In genomic region chr6:11766589-11767450, GRCh38 we compare ENCODE assay signal across 11 cellular contexts. TPM values are rescaled to one million over a fixed set of nuclear protein-coding genes. Genes with fewer than 3 reads are reported as not detected.
DNase-seq lines count a peak whose midpoint lies in the region; ATAC-seq and TF ChIP-seq lines count a peak whose summit lies in the region.
"Had no signal": no experiment of that assay in that cellular context is flagged by ENCODE, and none has a peak within 500 bp of the region (broad histone marks: within the 10 kb centered on the region; RNA-seq: fewer than 3 reads in every experiment).

No MANE protein-coding gene starts in this region.

- H3K27ac ChIP-seq in mucosa of rectum (ENCODE audit: low read depth in 2 of 2, low read length in 2 of 2), result peak overlapping the region; percentile 26

- no peaks in the 10 kb centered on the region for H3K36me3 Mint-ChIP-seq in dendritic cell treated with granulocyte-macrophage colony-stimulating factor and Interleukin-4, amounts not matched to agents 40 ng/mL and 50 ng/mL, for 4 days (ENCODE audit: low read depth)

- no peaks in the 10 kb centered on the region for H3K9me3 Mint-ChIP-seq in dendritic cell treated with granulocyte-macrophage colony-stimulating factor and Interleukin-4, amounts not matched to agents 40 ng/mL and 50 ng/mL, for 4 days
- H3K9me3 Mint-ChIP-seq: neural crest cell had no signal

- intact Hi-C loops in dendritic cell treated with granulocyte-macrophage colony-stimulating factor and Interleukin-4, amounts not matched to agents 40 ng/mL and 50 ng/mL, for 4 days (cut with micrococcal nuclease), result no loop called here
- intact Hi-C loops in sciatic nerve (cut with DNase I), result no loop called here

- peak overlapping the region; percentile 40 for H3K27ac Mint-ChIP-seq in dendritic cell treated with granulocyte-macrophage colony-stimulating factor and Interleukin-4, amounts not matched to agents 40 ng/mL and 50 ng/mL, for 4 days
- H3K27ac Mint-ChIP-seq: activated CD8-positive, alpha-beta T cell treated with anti-CD3 and anti-CD28 coated beads, Interleukin-2, amount 10 ng/mL, durations not matched to agents 7 days and 5 days had no signal

- no peaks in the 10 kb centered on the region for H3K27me3 ChIP-seq in mucosa of rectum (ENCODE audit: control insufficient read depth in 2 of 2, insufficient read depth in 2 of 2, low read length in 2 of 2)

- H3K27me3 Mint-ChIP-seq in dendritic cell treated with granulocyte-macrophage colony-stimulating factor and Interleukin-4, amounts not matched to agents 40 ng/mL and 50 ng/mL, for 4 days, result peaks cover 3% of the 10 kb centered on the region

- H3K9ac ChIP-seq in mucosa of rectum (ENCODE audit: low read depth in 1 of 2, low read length in 2 of 2), result no peak overlapping the region

- ATAC-seq in GM21526 (IDR thresholded peaks at IDR 0.05; ENCODE audit: low FRiP score, unreplicated experiment) (no peak), sciatic nerve (no peak)
- ATAC-seq: activated CD8-positive, alpha-beta T cell treated with anti-CD3 and anti-CD28 coated beads, Interleukin-2, amount 10 ng/mL, durations not matched to agents 7 days and 5 days had no signal

- H3K9me3 ChIP-seq in mucosa of rectum (ENCODE audit: control insufficient read depth in 2 of 2, low read length in 2 of 2), result no peaks in the 10 kb centered on the region

- H3K36me3 ChIP-seq in mucosa of rectum (ENCODE audit: control insufficient read depth in 2 of 2, insufficient read depth in 2 of 2, low read length in 2 of 2), result peaks cover 2 to 23% of the 10 kb centered on the region in 2 donors

- H3K4me1 ChIP-seq in mucosa of rectum (ENCODE audit: control insufficient read depth in 2 of 2, insufficient read depth in 2 of 2, low read length in 2 of 2), result peaks cover 38 to 55% of the 10 kb centered on the region in 2 donors

- H3K4me1 Mint-ChIP-seq in dendritic cell treated with granulocyte-macrophage colony-stimulating factor and Interleukin-4, amounts not matched to agents 40 ng/mL and 50 ng/mL, for 4 days (ENCODE audit: low read depth), result peaks cover 48% of the 10 kb centered on the region

- DNase-seq in AG09309 (ENCODE audit: low read depth) (peak; percentile 96), M059J (ENCODE audit: low read depth) (peak; percentile 100), sciatic nerve (ENCODE audit: low spot score) (no peak), NCI-H187 treated with DMSO at 0.1 percent for 48 hours (lab: John Stamatoyannopoulos, UW) (no peak)
- DNase-seq in stimulated activated CD4-positive, alpha-beta T cell treated with anti-CD3 and anti-CD28 coated beads, Interleukin-2, amount 100 ng/mL, for 48 hours, result no peak
- DNase-seq: activated CD8-positive, alpha-beta T cell treated with anti-CD3 and anti-CD28 coated beads, Interleukin-2, amount 10 ng/mL, durations not matched to agents 7 days and 5 days; stimulated activated CD8-positive, alpha-beta memory T cell treated with anti-CD3 and anti-CD28 coated beads, Interleukin-4, amount 100 ng/mL, for 48 hours had no signal

- TF ChIP-seq CTCF in AG09309 (IDR thresholded peaks at IDR 0.05; ENCODE audit: control insufficient read depth, insufficient read depth, low read depth, low read length, missing control alignments), result no peak

- H3K4me3 Mint-ChIP-seq in dendritic cell treated with granulocyte-macrophage colony-stimulating factor and Interleukin-4, amounts not matched to agents 40 ng/mL and 50 ng/mL, for 4 days, result no peak overlapping the region
- H3K4me3 Mint-ChIP-seq: activated CD8-positive, alpha-beta T cell treated with anti-CD3 and anti-CD28 coated beads, Interleukin-2, amount 10 ng/mL, durations not matched to agents 7 days and 5 days; neural crest cell had no signal

- no peak overlapping the region for H3K4me3 ChIP-seq in AG09309 (ENCODE audit: control insufficient read depth, low read depth, low read length)
- no peak overlapping the region for H3K4me3 ChIP-seq in mucosa of rectum (ENCODE audit: low read length in 2 of 2)

RNA-seq across cellular contexts. Expression of gene ADTRP, which starts 11.8 kb away (rescaled TPM):
- total RNA-seq in M059J (2014; rRNA removed; shearing (Covaris generic)), result 1.4 TPM in 2 replicates
- 0.76 TPM for total RNA-seq in sciatic nerve
- total RNA-seq: neural crest cell had no signal

Comparison
In these comparisons a context has a peak if more than half of its experiments do, and no peak if none do; other contexts are left out.
1. DNase-seq: peak in AG09309 (single experiment) and M059J (single experiment); none in stimulated activated CD4-positive, alpha-beta T cell treated with anti-CD3 and anti-CD28 coated beads, Interleukin-2, amount 100 ng/mL, for 48 hours (0 of 2), sciatic nerve (single experiment) and NCI-H187 treated with DMSO at 0.1 percent for 48 hours (single experiment).